ENCODE assay signal across 8 cellular contexts in genomic region chr16:58306327-58306726, GRCh38. TPM values are rescaled to one million over a fixed set of nuclear protein-coding genes. Genes with fewer than 3 reads are reported as not detected.
DNase-seq lines count a peak whose midpoint lies in the region; TF ChIP-seq lines count a peak whose summit lies in the region.

No MANE protein-coding gene starts in this region.

- H3K36me3 Mint-ChIP-seq in activated CD4-positive, alpha-beta T cell treated with anti-CD3 and anti-CD28 coated beads, Interleukin-2, amount 10 ng/mL, durations not matched to agents 7 days and 5 days (ENCODE audit: low read depth) = no peaks in the 10 kb centered on the region

- no peak overlapping the region for H3K4me3 ChIP-seq in fibroblast of mammary gland (ENCODE audit: control insufficient read depth, low read depth, low read length)

- H3K27ac ChIP-seq in 22Rv1 = no peak overlapping the region

- H3K4me3 Mint-ChIP-seq in activated CD4-positive, alpha-beta T cell treated with anti-CD3 and anti-CD28 coated beads, Interleukin-2, amount 10 ng/mL, durations not matched to agents 7 days and 5 days = no peak overlapping the region

- no peak overlapping the region for H3K27ac Mint-ChIP-seq in activated CD4-positive, alpha-beta T cell treated with anti-CD3 and anti-CD28 coated beads, Interleukin-2, amount 10 ng/mL, durations not matched to agents 7 days and 5 days

- peaks cover 22% of the 10 kb centered on the region for H3K27me3 Mint-ChIP-seq in activated CD4-positive, alpha-beta T cell treated with anti-CD3 and anti-CD28 coated beads, Interleukin-2, amount 10 ng/mL, durations not matched to agents 7 days and 5 days

- H3K9me3 Mint-ChIP-seq in activated CD4-positive, alpha-beta T cell treated with anti-CD3 and anti-CD28 coated beads, Interleukin-2, amount 10 ng/mL, durations not matched to agents 7 days and 5 days = no peaks in the 10 kb centered on the region

- peak; percentile 70 for TF ChIP-seq CTCF in 22Rv1 (IDR thresholded peaks at IDR 0.05)
- peak; percentile 56 for TF ChIP-seq CTCF in fibroblast of mammary gland (conservative IDR thresholded peaks at IDR 0.05; ENCODE audit: control insufficient read depth, insufficient read depth, low read depth, low read length)

- POLR2A ChIA-PET in HEK293T (lab: Yijun Ruan, JAX) = no interaction called here
- POLR2A ChIA-PET in activated CD4-positive, alpha-beta T cell treated with anti-CD3 and anti-CD28 coated beads, Interleukin-2, amount 10 ng/mL, durations not matched to agents 7 days and 5 days (lab: Charles Lee) = no interaction called here

- no peaks in the 10 kb centered on the region for H3K4me1 Mint-ChIP-seq in activated CD4-positive, alpha-beta T cell treated with anti-CD3 and anti-CD28 coated beads, Interleukin-2, amount 10 ng/mL, durations not matched to agents 7 days and 5 days

- DNase-seq in HEK293T (ENCODE audit: extremely low spot score) (no peak), fibroblast of mammary gland (ENCODE audit: low read depth) (peak; percentile 53), anterior cingulate cortex (lab: John Stamatoyannopoulos, UW) (no peak), DMS153 (lab: John Stamatoyannopoulos, UW) (no peak), AG08395 (ENCODE audit: low spot score) (no peak)
- DNase-seq in activated CD4-positive, alpha-beta T cell treated with anti-CD3 and anti-CD28 coated beads, Interleukin-2, amount 10 ng/mL, durations not matched to agents 7 days and 5 days = peak; percentile 67
- peak; percentile 56 for DNase-seq in stimulated activated CD4-positive, alpha-beta T cell treated with anti-CD3 and anti-CD28 coated beads, Interleukin-4, amount 100 ng/mL, for 1 hour

- CTCF ChIA-PET in HEK293T (lab: Yijun Ruan, JAX) = interaction anchor here (0.6 to 0.7 kb wide), 3 partner anchors 18 to 196 kb away, joined by 3 to 5 read pairs (median 4); no protein-coding TSS in a partner anchor
- CTCF ChIA-PET in activated CD4-positive, alpha-beta T cell treated with anti-CD3 and anti-CD28 coated beads, Interleukin-2, amount 10 ng/mL, durations not matched to agents 7 days and 5 days (lab: Charles Lee) = interaction anchor here (0.7 kb wide), 1 partner anchor 35 kb away, joined by 3 read pairs; no protein-coding TSS in a partner anchor

TF ChIP-seq in HEK293T, 16 proteins besides CTCF, POLR2A, EP300 and RAD21:
- no peak for TF ChIP-seq SUZ12 (IDR thresholded peaks at IDR 0.05)
- TF ChIP-seq LEF1 (IDR thresholded peaks at IDR 0.05; ENCODE audit: borderline replicate concordance) = no peak
- TF ChIP-seq FOXM1 (IDR thresholded peaks at IDR 0.05; ENCODE audit: borderline replicate concordance) = no peak
- TF ChIP-seq L3MBTL2 (conservative IDR thresholded peaks at IDR 0.05) = no peak
- TF ChIP-seq FOXA1 (IDR thresholded peaks at IDR 0.05) = no peak
- peak; percentile 90 for TF ChIP-seq ZNF384 (IDR thresholded peaks at IDR 0.05)
- TF ChIP-seq ELF4 (IDR thresholded peaks at IDR 0.05) = no peak
- no peak for TF ChIP-seq FOXK2 (IDR thresholded peaks at IDR 0.05)

RNA-seq across cellular contexts. Expression of gene PRSS54, which starts 11.5 kb away (rescaled TPM):
- total RNA-seq in activated CD4-positive, alpha-beta T cell treated with anti-CD3 and anti-CD28 coated beads, Interleukin-2, amount 10 ng/mL, durations not matched to agents 7 days and 5 days = not detected

Comparison
In these comparisons a context has a peak if more than half of its experiments do, and no peak if none do; other contexts are left out.
1. DNase-seq: peak in activated CD4-positive, alpha-beta T cell treated with anti-CD3 and anti-CD28 coated beads, Interleukin-2, amount 10 ng/mL, durations not matched to agents 7 days and 5 days (single experiment), fibroblast of mammary gland (single experiment) and stimulated activated CD4-positive, alpha-beta T cell treated with anti-CD3 and anti-CD28 coated beads, Interleukin-4, amount 100 ng/mL, for 1 hour (single experiment); none in HEK293T (single experiment), anterior cingulate cortex (0 of 58), DMS153 (single experiment) and AG08395 (single experiment).